ENCODE assay signal across 1 cellular context in the genomic region with DNA sequence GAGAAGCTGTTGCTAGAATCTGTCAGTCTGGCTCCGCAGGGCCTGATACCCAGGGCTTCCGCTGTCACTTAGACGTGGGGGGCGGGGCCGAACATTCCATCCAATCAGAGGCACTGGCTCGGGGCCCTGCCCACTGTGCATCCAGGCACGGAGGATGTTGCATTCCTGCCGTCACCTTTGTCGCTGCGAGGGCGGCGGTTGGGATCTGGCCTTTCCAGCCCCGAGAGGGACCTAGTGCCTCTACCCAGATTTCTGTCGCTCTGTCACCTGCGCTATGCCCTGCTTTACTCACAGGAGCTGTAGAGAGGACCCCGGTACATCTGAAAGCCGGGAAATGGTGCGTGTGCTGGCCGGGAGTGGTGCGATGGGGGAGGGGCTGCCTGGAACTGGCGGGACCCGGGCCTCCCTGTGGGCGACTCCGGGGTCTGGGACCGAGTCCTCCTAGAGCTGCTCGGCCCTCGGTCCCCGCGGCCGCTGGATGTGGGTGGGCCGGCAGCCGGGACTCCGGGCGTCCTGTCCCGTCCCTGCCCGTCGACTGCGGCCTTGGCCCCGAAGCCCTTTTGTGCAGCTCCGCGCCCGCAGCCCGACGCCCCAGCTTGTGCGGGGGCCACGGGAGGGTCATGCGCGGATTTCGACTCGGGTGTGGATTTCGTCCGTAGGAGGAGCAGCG.
TF ChIP-seq lines count a peak whose summit lies in the region.

Gene ZNF439, plus strand, starts transcription at position 133 of the 670 bp plus-strand sequence. Its CDS starts 142 bp downstream, at position 275.

TF ChIP-seq in IMR-90, 13 proteins besides CTCF, POLR2A, EP300 and RAD21:
- no peak for TF ChIP-seq RCOR1 (IDR thresholded peaks at IDR 0.05; ENCODE audit: insufficient replicate concordance, low read length)
- peak; percentile 54; the same call in 1 of the 2 replicates for TF ChIP-seq MXI1 (IDR thresholded peaks at IDR 0.05; ENCODE audit: borderline replicate concordance, low read depth, low read length)
- no peak for TF ChIP-seq MAZ (IDR thresholded peaks at IDR 0.05; ENCODE audit: borderline replicate concordance, low read depth, low read length)
